ENCODE assay signal across 1 cellular context in genomic region chr11:67405196-67405567, GRCh38.
TF ChIP-seq lines count a peak whose summit lies in the region.

No MANE protein-coding gene starts in this region.

TF ChIP-seq in GM12891, 5 proteins besides CTCF, POLR2A, EP300 and RAD21:
- TF ChIP-seq POLR2AphosphoS5 (IDR thresholded peaks at IDR 0.05; ENCODE audit: low read depth, low read length): no peak
- TF ChIP-seq PAX5 (IDR thresholded peaks at IDR 0.05; ENCODE audit: insufficient read depth, low read length, severe bottlenecking): no peak
- TF ChIP-seq TAF1 (IDR thresholded peaks at IDR 0.05; ENCODE audit: low read depth, low read length): no peak
- TF ChIP-seq SPI1 (IDR thresholded peaks at IDR 0.05; ENCODE audit: low read depth, low read length): no peak
